29 cellular contexts compared by ENCODE assay signal in genomic region chr4:6616087-6616995, GRCh38.
"Had no signal": no experiment of that assay in that cellular context is flagged by ENCODE, and none has a peak within 500 bp of the region (broad histone marks: within the 10 kb centered on the region; RNA-seq: fewer than 3 reads in every experiment).

No MANE protein-coding gene starts in this region.

- H2AFZ ChIP-seq: parathyroid adenoma had no signal

- H3K9me3 Mint-ChIP-seq: activated CD4-positive, alpha-beta memory T cell treated with anti-CD3 and anti-CD28 coated beads, Interleukin-2, amount 10 ng/mL, durations not matched to agents 7 days and 5 days; activated CD4-positive, alpha-beta T cell treated with anti-CD3 and anti-CD28 coated beads, Interleukin-2, amount 10 ng/mL, durations not matched to agents 7 days and 5 days; activated naive CD8-positive, alpha-beta T cell treated with anti-CD3 and anti-CD28 coated beads, Interleukin-2, amount 50 U/mL, for 24 hours; activated T-cell treated with anti-CD3 and anti-CD28 coated beads, Interleukin-2, amount 50 U/mL, for 24 hours; central memory CD8-positive, alpha-beta T cell; mesothelial cell of epicardium; T-helper 1 cell treated with Interleukin-12 subunit alpha and Interleukin-12 subunit beta and Interleukin-4 antibody, amounts not matched to agents 30 μg/mL and 1 μg/mL, for 36 hours had no signal

- H3K4me1 ChIP-seq: gastrocnemius medialis, parathyroid adenoma, right atrium auricular region, suprapubic skin, tibial artery, upper lobe of right lung had no signal

- H3K79me2 ChIP-seq: parathyroid adenoma had no signal

- H3K4me3 Mint-ChIP-seq: activated CD4-positive, alpha-beta memory T cell treated with anti-CD3 and anti-CD28 coated beads, Interleukin-2, amount 10 ng/mL, durations not matched to agents 7 days and 5 days; activated CD4-positive, alpha-beta T cell treated with anti-CD3 and anti-CD28 coated beads, Interleukin-2, amount 10 ng/mL, durations not matched to agents 7 days and 5 days; activated naive CD8-positive, alpha-beta T cell treated with anti-CD3 and anti-CD28 coated beads, Interleukin-2, amount 50 U/mL, for 24 hours; activated T-cell treated with anti-CD3 and anti-CD28 coated beads, Interleukin-2, amount 50 U/mL, for 24 hours; central memory CD8-positive, alpha-beta T cell; mesothelial cell of epicardium; naive B cell; T-helper 1 cell treated with Interleukin-12 subunit alpha and Interleukin-12 subunit beta and Interleukin-4 antibody, amounts not matched to agents 30 μg/mL and 1 μg/mL, for 36 hours had no signal

- H3K9ac ChIP-seq: parathyroid adenoma had no signal

- ATAC-seq: activated naive CD8-positive, alpha-beta T cell treated with anti-CD3 and anti-CD28 coated beads, Interleukin-2, amount 50 U/mL, for 24 hours; gastrocnemius medialis; left cardiac atrium; upper lobe of right lung had no signal

- H3K27me3 Mint-ChIP-seq: activated CD4-positive, alpha-beta memory T cell treated with anti-CD3 and anti-CD28 coated beads, Interleukin-2, amount 10 ng/mL, durations not matched to agents 7 days and 5 days; activated CD4-positive, alpha-beta T cell treated with anti-CD3 and anti-CD28 coated beads, Interleukin-2, amount 10 ng/mL, durations not matched to agents 7 days and 5 days; activated naive CD8-positive, alpha-beta T cell treated with anti-CD3 and anti-CD28 coated beads, Interleukin-2, amount 50 U/mL, for 24 hours; activated T-cell treated with anti-CD3 and anti-CD28 coated beads, Interleukin-2, amount 50 U/mL, for 24 hours; central memory CD8-positive, alpha-beta T cell; naive B cell had no signal

- DNase-seq: activated CD4-positive, alpha-beta memory T cell treated with anti-CD3 and anti-CD28 coated beads, Interleukin-2, amount 10 ng/mL, durations not matched to agents 7 days and 5 days; activated CD4-positive, alpha-beta T cell treated with anti-CD3 and anti-CD28 coated beads for 1 hour; activated CD4-positive, alpha-beta T cell treated with anti-CD3 and anti-CD28 coated beads, Interleukin-2, amount 10 ng/mL, durations not matched to agents 7 days and 5 days; activated CD8-positive, alpha-beta memory T cell treated with anti-CD3 and anti-CD28 coated beads, Interleukin-2, amount 50 U/mL, for 48 hours; activated gamma-delta T cell treated with Interleukin-2 at 50 U/mL for 16 hours; activated naive CD4-positive, alpha-beta T cell treated with anti-CD3 and anti-CD28 coated beads, Interleukin-2, amount 50 U/mL, for 16 hours; activated naive CD8-positive, alpha-beta T cell treated with anti-CD3 and anti-CD28 coated beads, Interleukin-2, amount 50 U/mL, for 24 hours; activated T-cell treated with anti-CD3 and anti-CD28 coated beads, Interleukin-2, amount 50 U/mL, for 24 hours; amygdala; effector memory CD4-positive, alpha-beta T cell; erythroblast; gastrocnemius medialis; glutamatergic neuron; left cardiac atrium; naive B cell; nucleus accumbens; stimulated activated naive CD4-positive, alpha-beta T cell; T-helper 9 cell; tibial artery; upper lobe of right lung; WERI-Rb-1 had no signal

- H3K4me1 Mint-ChIP-seq: activated CD4-positive, alpha-beta memory T cell treated with anti-CD3 and anti-CD28 coated beads, Interleukin-2, amount 10 ng/mL, durations not matched to agents 7 days and 5 days; activated CD4-positive, alpha-beta T cell treated with anti-CD3 and anti-CD28 coated beads, Interleukin-2, amount 10 ng/mL, durations not matched to agents 7 days and 5 days; activated naive CD8-positive, alpha-beta T cell treated with anti-CD3 and anti-CD28 coated beads, Interleukin-2, amount 50 U/mL, for 24 hours; central memory CD8-positive, alpha-beta T cell; mesothelial cell of epicardium had no signal

- H3K27me3 ChIP-seq: dorsolateral prefrontal cortex, gastrocnemius medialis, right atrium auricular region, suprapubic skin, tibial artery, upper lobe of right lung had no signal

- H3K27ac Mint-ChIP-seq: activated CD4-positive, alpha-beta memory T cell treated with anti-CD3 and anti-CD28 coated beads, Interleukin-2, amount 10 ng/mL, durations not matched to agents 7 days and 5 days; activated CD4-positive, alpha-beta T cell treated with anti-CD3 and anti-CD28 coated beads, Interleukin-2, amount 10 ng/mL, durations not matched to agents 7 days and 5 days; activated naive CD8-positive, alpha-beta T cell treated with anti-CD3 and anti-CD28 coated beads, Interleukin-2, amount 50 U/mL, for 24 hours; activated T-cell treated with anti-CD3 and anti-CD28 coated beads, Interleukin-2, amount 50 U/mL, for 24 hours; mesothelial cell of epicardium; T-helper 1 cell treated with Interleukin-12 subunit alpha and Interleukin-12 subunit beta and Interleukin-4 antibody, amounts not matched to agents 30 μg/mL and 1 μg/mL, for 36 hours had no signal

- H3K4me3 ChIP-seq: coronary artery, dorsolateral prefrontal cortex, gastrocnemius medialis, right atrium auricular region, suprapubic skin, tibial artery, upper lobe of right lung had no signal

- H3K27ac ChIP-seq: coronary artery, dorsolateral prefrontal cortex, gastrocnemius medialis, parathyroid adenoma, right atrium auricular region, suprapubic skin, tibial artery, upper lobe of right lung, WERI-Rb-1 had no signal

- H3K9me3 ChIP-seq: gastrocnemius medialis, right atrium auricular region, suprapubic skin, tibial artery, upper lobe of right lung had no signal
